In the genomic region with DNA sequence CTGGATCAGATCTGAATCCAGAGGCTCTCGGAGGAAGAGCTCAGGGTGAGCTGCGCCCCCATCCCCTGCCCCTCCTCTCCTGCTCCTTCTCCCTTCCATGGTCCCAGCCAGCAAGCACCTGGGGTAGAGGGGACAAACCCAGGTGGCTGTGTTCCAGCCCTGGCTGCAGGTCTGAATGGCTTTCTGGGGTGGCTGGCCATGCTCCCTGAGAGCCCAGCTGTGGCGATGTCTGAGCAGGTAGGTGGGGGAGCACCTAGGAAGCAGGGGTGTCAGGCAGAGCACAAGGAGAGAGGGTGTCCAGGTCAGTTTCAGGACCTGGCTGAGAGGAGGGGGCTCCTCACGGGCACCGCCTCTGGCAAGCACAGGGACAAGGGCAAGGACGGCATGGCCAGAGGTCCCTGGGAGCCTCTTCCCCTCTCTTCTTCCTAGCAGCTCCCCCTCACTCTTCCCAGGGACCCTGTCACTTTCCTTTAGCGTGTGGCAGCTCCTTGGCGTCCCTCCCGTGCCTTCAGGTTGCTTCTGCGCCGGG, we compare ENCODE assay signal across 8 cellular contexts.
DNase-seq lines count a peak whose midpoint lies in the region; ATAC-seq lines count a peak whose summit lies in the region.

No MANE protein-coding gene starts in this region.

- H3K9me3 ChIP-seq in right cardiac atrium (ENCODE audit: control insufficient read depth, low read length), result no peaks in the 10 kb centered on the region

- H3K27me3 ChIP-seq in H7 (ENCODE audit: control insufficient read depth, insufficient read depth, low read length) (no peaks in the 10 kb centered on the region), right cardiac atrium (ENCODE audit: control insufficient read depth, insufficient read depth) (no peaks in the 10 kb centered on the region)

- ATAC-seq in right cardiac atrium, result no peak
- ATAC-seq in GM21515 (IDR thresholded peaks at IDR 0.05; ENCODE audit: unreplicated experiment), result no peak
- no peak for ATAC-seq in HG02759 (IDR thresholded peaks at IDR 0.05; ENCODE audit: unreplicated experiment)

- CTCF ChIA-PET in activated CD4-positive, alpha-beta memory T cell treated with anti-CD3 and anti-CD28 coated beads for 36 hours (lab: Charles Lee), result interaction anchor here (0.7 to 7.4 kb wide), 10 partner anchors 9 to 153 kb away, joined by 3 to 45 read pairs (median 7); no protein-coding TSS in a partner anchor

- intact Hi-C loops in activated CD4-positive, alpha-beta memory T cell treated with anti-CD3 and anti-CD28 coated beads for 36 hours (cut with micrococcal nuclease), result loop anchor here (10.0 kb wide), 1 partner anchor 434 kb away; no protein-coding TSS in a partner anchor
- intact Hi-C loops in right cardiac atrium (cut with DNase I), result no loop called here

- no peaks in the 10 kb centered on the region for H3K36me3 ChIP-seq in H7 (replicated peaks; ENCODE audit: control insufficient read depth, insufficient read depth, low read length)

- H3K4me3 Mint-ChIP-seq in activated CD4-positive, alpha-beta memory T cell treated with anti-CD3 and anti-CD28 coated beads for 36 hours, result peak overlapping the region; percentile 91

- POLR2A ChIA-PET in activated CD4-positive, alpha-beta memory T cell treated with anti-CD3 and anti-CD28 coated beads for 36 hours (lab: Charles Lee), result interaction anchor here (0.6 to 6.6 kb wide), 8 partner anchors 9 to 75 kb away, joined by 3 to 47 read pairs (median 10); no protein-coding TSS in a partner anchor

- H3K9me3 Mint-ChIP-seq in activated CD4-positive, alpha-beta memory T cell treated with anti-CD3 and anti-CD28 coated beads for 36 hours, result no peaks in the 10 kb centered on the region

- peak overlapping the region; percentile 100 for H3K27ac Mint-ChIP-seq in activated CD4-positive, alpha-beta memory T cell treated with anti-CD3 and anti-CD28 coated beads for 36 hours

- H3K4me3 ChIP-seq in H7 (ENCODE audit: insufficient read depth, low read depth, low read length), result peak overlapping the region; percentile 60
- peak overlapping the region; percentile 32 for H3K4me3 ChIP-seq in right cardiac atrium (ENCODE audit: low read length)
- H3K4me3 ChIP-seq in skin epidermis, result peak overlapping the region; percentile 39 to 54 (median 46)

- no peaks in the 10 kb centered on the region for H3K27me3 Mint-ChIP-seq in activated CD4-positive, alpha-beta memory T cell treated with anti-CD3 and anti-CD28 coated beads for 36 hours

- no peak for DNase-seq in H7
- DNase-seq in activated CD4-positive, alpha-beta memory T cell treated with anti-CD3 and anti-CD28 coated beads for 36 hours, result no peak
- no peak for DNase-seq in right cardiac atrium
- DNase-seq in pons (ENCODE audit: low spot score), result no peak
- DNase-seq in DMS53 treated with DMSO at 0.1 percent for 48 hours (lab: John Stamatoyannopoulos, UW; ENCODE audit: unreplicated experiment), result no peak

- peaks cover 42% of the 10 kb centered on the region for H3K36me3 Mint-ChIP-seq in activated CD4-positive, alpha-beta memory T cell treated with anti-CD3 and anti-CD28 coated beads for 36 hours

- H3K27ac ChIP-seq in right cardiac atrium (ENCODE audit: low read length), result peak overlapping the region; percentile 50
- H3K27ac ChIP-seq in skin epidermis, result peak overlapping the region; percentile 67 to 99 (median 87)

- peaks cover 45% of the 10 kb centered on the region for H3K4me1 Mint-ChIP-seq in activated CD4-positive, alpha-beta memory T cell treated with anti-CD3 and anti-CD28 coated beads for 36 hours (ENCODE audit: low read depth)

- WGBS in right cardiac atrium, result 26% methylated on average over 11 of the region's 11 CpGs

- peaks cover 29% of the 10 kb centered on the region for H3K4me1 ChIP-seq in right cardiac atrium (ENCODE audit: control insufficient read depth, insufficient read depth, low read length)
